ENCODE assay signal across 8 cellular contexts in genomic region chr17:82551779-82552457, GRCh38. TPM values are rescaled to one million over a fixed set of nuclear protein-coding genes. Genes with fewer than 3 reads are reported as not detected.
A peak's percentile ranks its signal among the peaks of the same experiment; 100 is the strongest.
DNase-seq lines count a peak whose midpoint lies in the region; ATAC-seq and TF ChIP-seq lines count a peak whose summit lies in the region.

No MANE protein-coding gene starts in this region.

- no peak overlapping the region for H4K5ac ChIP-seq in mesendoderm (ENCODE audit: low read length)

- peaks cover 68% of the 10 kb centered on the region for H3K79me2 ChIP-seq in mesendoderm (ENCODE audit: control insufficient read depth, insufficient read depth, low read length)

- no peaks in the 10 kb centered on the region for H3K9me3 ChIP-seq in colonic mucosa

- H3K27ac ChIP-seq in colonic mucosa: no peak overlapping the region
- H3K27ac ChIP-seq in mesendoderm (ENCODE audit: low read depth, low read length): no peak overlapping the region

- no peak overlapping the region for H3K23ac ChIP-seq in mesendoderm (ENCODE audit: low read length)

- no peak overlapping the region for H2BK120ac ChIP-seq in mesendoderm (ENCODE audit: low read depth, low read length)

- peaks cover 20% of the 10 kb centered on the region for H3K4me1 ChIP-seq in colonic mucosa
- H3K4me1 ChIP-seq in mesendoderm (ENCODE audit: control insufficient read depth, low read depth, low read length): no peaks in the 10 kb centered on the region

- H3K4me3 ChIP-seq in colonic mucosa (no peak overlapping the region), mesendoderm (ENCODE audit: low read length) (no peak overlapping the region)

- H3K56ac ChIP-seq in mesendoderm (ENCODE audit: low read length): no peak overlapping the region

- no peak overlapping the region for H2BK5ac ChIP-seq in mesendoderm (ENCODE audit: low read length)

- no peak overlapping the region for H3K4ac ChIP-seq in mesendoderm (ENCODE audit: low read depth, low read length)

- H2BK15ac ChIP-seq in mesendoderm (replicated peaks; ENCODE audit: low read depth): no peak overlapping the region

- H3K27me3 ChIP-seq in colonic mucosa: no peaks in the 10 kb centered on the region
- no peaks in the 10 kb centered on the region for H3K27me3 ChIP-seq in mesendoderm (ENCODE audit: insufficient read depth, low read length, poor library complexity)

- peaks cover 25% of the 10 kb centered on the region for H3K79me1 ChIP-seq in mesendoderm (ENCODE audit: low read length)

- H4K8ac ChIP-seq in mesendoderm (ENCODE audit: low read depth, low read length): no peak overlapping the region

- no CpG with 5 or more reads among the region's 13 CpGs for WGBS in mesendoderm (ENCODE audit: extremely low coverage, insufficient coverage, low lambda C conversion rate)

- H3K18ac ChIP-seq in mesendoderm (ENCODE audit: low read length): no peak overlapping the region

- H2AK5ac ChIP-seq in mesendoderm (ENCODE audit: low read length): no peak overlapping the region

- no peak overlapping the region for H3K4me2 ChIP-seq in mesendoderm (ENCODE audit: low read length)

- ATAC-seq in HG03039 (IDR thresholded peaks at IDR 0.05; ENCODE audit: unreplicated experiment): peak; percentile 74

- intact Hi-C loops in colonic mucosa (cut with DNase I): loop anchor here (2.0 kb wide), 1 partner anchor 197 kb away; no protein-coding TSS in a partner anchor

- no peaks in the 10 kb centered on the region for H3K36me3 ChIP-seq in colonic mucosa
- H3K36me3 ChIP-seq in mesendoderm (ENCODE audit: control insufficient read depth, insufficient read depth, low read length): no peaks in the 10 kb centered on the region

- TF ChIP-seq CTCF in colonic mucosa (IDR thresholded peaks at IDR 0.05): peak; percentile 79

- no peak overlapping the region for H3K9ac ChIP-seq in colonic mucosa (ENCODE audit: low read depth in 2 of 2, low read length in 2 of 2)
- no peak overlapping the region for H3K9ac ChIP-seq in mesendoderm (ENCODE audit: low read length)

- peak; percentile 67 to 74 for DNase-seq in NCI-H2081 (lab: John Stamatoyannopoulos, UW)
- no peak for DNase-seq in NCI-H2081 treated with DMSO at 0.1 percent for 48 hours (lab: John Stamatoyannopoulos, UW)
- DNase-seq in NCI-H345 treated with DMSO at 0.1 percent for 48 hours (lab: John Stamatoyannopoulos, UW; ENCODE audit: unreplicated experiment): peak; percentile 35
- DNase-seq in activated CD4-positive, alpha-beta T cell treated with anti-CD3 and anti-CD28 coated beads, Interleukin-2, amount 50 U/mL, for 1 hour: peak; percentile 74
- peak; percentile 81 for DNase-seq in colonic mucosa
- DNase-seq in mesendoderm: peak; percentile 35
- peak; percentile 41 to 53 for DNase-seq in stimulated activated CD8-positive, alpha-beta memory T cell treated with anti-CD3 and anti-CD28 coated beads, Interleukin-7, amount 100 ng/mL, for 1 hour (ENCODE audit: low read depth in 2 of 2)

RNA-seq across cellular contexts. Expression of gene FOXK2, which starts 32.4 kb away (rescaled TPM):
- total RNA-seq in colonic mucosa: 10 to 100 TPM; 34.8 to 44.5 TPM
- polyA plus RNA-seq in mesendoderm (2013, experiment 1 of 2): 34.6 TPM
- 41.1 TPM for polyA plus RNA-seq in mesendoderm (2013, experiment 2 of 2)
